ENCODE assay signal across 23 cellular contexts in genomic region chr7:76232698-76233097, GRCh38. TPM values are rescaled to one million over a fixed set of nuclear protein-coding genes. Genes with fewer than 3 reads are reported as not detected.
"Had no signal": no experiment of that assay in that cellular context is flagged by ENCODE, and none has a peak within 500 bp of the region (broad histone marks: within the 10 kb centered on the region; RNA-seq: fewer than 3 reads in every experiment).

No MANE protein-coding gene starts in this region.

- DNase-seq: activated CD4-positive, alpha-beta T cell treated with anti-CD3 and anti-CD28 coated beads for 36 hours; activated CD4-positive, alpha-beta T cell treated with anti-CD3 and anti-CD28 coated beads, Interleukin-2, amount 50 U/mL, for 4 hours; activated CD8-positive, alpha-beta memory T cell treated with anti-CD3 and anti-CD28 coated beads for 24 hours; activated CD8-positive, alpha-beta memory T cell treated with anti-CD3 and anti-CD28 coated beads, Interleukin-2, amount 50 U/mL, for 4 hours; activated naive CD8-positive, alpha-beta T cell treated with anti-CD3 and anti-CD28 coated beads for 36 hours; activated T-cell treated with anti-CD3 and anti-CD28 coated beads, Interleukin-2, amount 50 U/mL, for 24 hours; cerebellar nuclear complex; foreskin melanocyte; hippocampal formation; left ventricle myocardium inferior; midbrain; nucleus accumbens; right lobe of liver; small intestine; stimulated activated CD4-positive, alpha-beta T cell treated with anti-CD3 and anti-CD28 coated beads, Interleukin-15, amount 100 ng/mL, for 24 hours; stimulated activated naive B cell treated with anti-CD40 and anti-IgM and Interleukin-4, amounts not matched to agents 10 μg/mL and 1 μg/mL and 100 μg/mL, for 72 hours; transverse colon had no signal

- H3K27ac Mint-ChIP-seq: activated CD4-positive, alpha-beta T cell treated with anti-CD3 and anti-CD28 coated beads for 36 hours; activated naive CD8-positive, alpha-beta T cell treated with anti-CD3 and anti-CD28 coated beads for 36 hours; activated T-cell treated with anti-CD3 and anti-CD28 coated beads, Interleukin-2, amount 50 U/mL, for 24 hours; activated T-helper 17 cell treated with anti-CD3 and anti-CD28 coated beads, Interleukin-2, amount 50 U/mL, for 72 hours; nephron; stimulated activated naive B cell treated with anti-CD40 and anti-IgM and Interleukin-4, amounts not matched to agents 10 μg/mL and 1 μg/mL and 100 μg/mL, for 72 hours; T-helper 2 cell treated with Interferon-gamma antibody and Interleukin-4, amounts not matched to agents 5 μg/mL and 100 μg/mL, for 36 hours had no signal

- H3K4me1 ChIP-seq: right lobe of liver had no signal

- H3K9me3 Mint-ChIP-seq: activated naive CD8-positive, alpha-beta T cell treated with anti-CD3 and anti-CD28 coated beads for 36 hours; activated T-cell treated with anti-CD3 and anti-CD28 coated beads, Interleukin-2, amount 50 U/mL, for 24 hours; activated T-helper 17 cell treated with anti-CD3 and anti-CD28 coated beads, Interleukin-2, amount 50 U/mL, for 72 hours; nephron; T-helper 2 cell treated with Interferon-gamma antibody and Interleukin-4, amounts not matched to agents 5 μg/mL and 100 μg/mL, for 36 hours had no signal

- H3K36me3 ChIP-seq: left ventricle myocardium inferior, right lobe of liver, transverse colon had no signal

- H3K4me3 ChIP-seq: left ventricle myocardium inferior, right lobe of liver, transverse colon had no signal

- H3K9me3 ChIP-seq: left ventricle myocardium inferior, right lobe of liver, transverse colon had no signal

- FAIRE-seq: bronchial epithelial cell, small intestine, TTC549 had no signal

- H3K36me3 Mint-ChIP-seq: activated naive CD8-positive, alpha-beta T cell treated with anti-CD3 and anti-CD28 coated beads for 36 hours had no signal

- ATAC-seq: activated CD4-positive, alpha-beta T cell treated with anti-CD3 and anti-CD28 coated beads for 36 hours; activated T-helper 17 cell treated with anti-CD3 and anti-CD28 coated beads, Interleukin-2, amount 50 U/mL, for 72 hours; right lobe of liver; SK-N-SH treated with all-trans-retinoic acid at 6 μM for 48 hours; stimulated activated naive B cell treated with anti-CD40 and anti-IgM and Interleukin-4, amounts not matched to agents 10 μg/mL and 1 μg/mL and 100 μg/mL, for 72 hours had no signal

- H3K27ac ChIP-seq: left ventricle myocardium inferior, right lobe of liver, transverse colon had no signal

- H3K4me3 Mint-ChIP-seq: activated CD4-positive, alpha-beta T cell treated with anti-CD3 and anti-CD28 coated beads for 36 hours; activated naive CD8-positive, alpha-beta T cell treated with anti-CD3 and anti-CD28 coated beads for 36 hours; activated T-cell treated with anti-CD3 and anti-CD28 coated beads, Interleukin-2, amount 50 U/mL, for 24 hours; activated T-helper 17 cell treated with anti-CD3 and anti-CD28 coated beads, Interleukin-2, amount 50 U/mL, for 72 hours; stimulated activated naive B cell treated with anti-CD40 and anti-IgM and Interleukin-4, amounts not matched to agents 10 μg/mL and 1 μg/mL and 100 μg/mL, for 72 hours had no signal

RNA-seq across cellular contexts. Expression of gene SRRM3, which starts 31.0 kb away (rescaled TPM):
- total RNA-seq: activated naive CD8-positive, alpha-beta T cell treated with anti-CD3 and anti-CD28 coated beads for 36 hours had no signal
